ENCODE assay signal across 12 cellular contexts in the genomic region with DNA sequence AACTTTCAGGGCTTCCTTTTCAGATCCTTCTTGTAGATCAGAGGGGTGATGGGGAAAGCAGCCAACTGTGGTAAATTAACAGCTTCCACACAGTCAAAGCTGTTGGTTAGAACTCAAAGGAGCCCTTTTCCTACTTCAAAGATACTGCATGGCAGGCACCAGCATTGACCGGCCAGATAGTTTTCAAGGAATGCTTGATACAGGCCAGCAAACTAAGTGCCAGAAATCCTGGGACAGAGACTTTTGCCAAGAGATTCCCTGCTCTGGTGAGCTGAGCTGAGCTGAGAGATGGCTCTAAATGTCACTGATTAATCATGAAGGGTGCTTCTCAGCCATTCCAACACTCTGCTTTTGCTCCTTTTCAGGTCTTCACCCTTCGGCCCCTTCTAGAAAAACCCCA.
DNase-seq lines count a peak whose midpoint lies in the region; ATAC-seq and TF ChIP-seq lines count a peak whose summit lies in the region.
"Had no signal": no experiment of that assay in that cellular context is flagged by ENCODE, and none has a peak within 500 bp of the region (broad histone marks: within the 10 kb centered on the region; RNA-seq: fewer than 3 reads in every experiment).

No MANE protein-coding gene starts in this region.

- no peak overlapping the region for H3K23ac ChIP-seq in trophoblast cell (ENCODE audit: low read length)

- no peak overlapping the region for H3K9ac ChIP-seq in trophoblast cell (ENCODE audit: low read length)

- no peak overlapping the region for H2AFZ ChIP-seq in trophoblast cell (ENCODE audit: insufficient read depth, low read length, poor library complexity)

- CTCF ChIA-PET in naive thymus-derived CD4-positive, alpha-beta T cell (lab: Charles Lee) = interaction anchor here (0.6 kb wide), 1 partner anchor 137 kb away, joined by 4 read pairs; no protein-coding TSS in a partner anchor

- POLR2A ChIA-PET in naive thymus-derived CD4-positive, alpha-beta T cell (lab: Charles Lee) = no interaction called here

- H3K27ac Mint-ChIP-seq in naive thymus-derived CD4-positive, alpha-beta T cell = no peak overlapping the region

- peaks cover 0 to 14% (median 5%) of the 10 kb centered on the region in 11 donors for H3K9me3 Mint-ChIP-seq in naive thymus-derived CD4-positive, alpha-beta T cell

- H3K36me3 ChIP-seq in cardiac muscle cell = no peaks in the 10 kb centered on the region
- no peaks in the 10 kb centered on the region for H3K36me3 ChIP-seq in trophoblast cell (ENCODE audit: control insufficient read depth in 1 of 2, insufficient read depth in 2 of 2, low read length in 2 of 2)
- no peaks in the 10 kb centered on the region for H3K36me3 ChIP-seq in naive thymus-derived CD4-positive, alpha-beta T cell (ENCODE audit: control insufficient read depth in 2 of 3, insufficient read depth in 3 of 3, low read length in 3 of 3)

- no peaks in the 10 kb centered on the region for H3K36me3 Mint-ChIP-seq in naive thymus-derived CD4-positive, alpha-beta T cell

- H3K14ac ChIP-seq in trophoblast cell (ENCODE audit: low read length) = no peak overlapping the region

- no peaks in the 10 kb centered on the region for H3K79me2 ChIP-seq in trophoblast cell (ENCODE audit: control insufficient read depth, insufficient read depth, low read length, poor library complexity)

- no peak overlapping the region for H4K8ac ChIP-seq in trophoblast cell (ENCODE audit: low read depth, low read length)

- H2BK12ac ChIP-seq in trophoblast cell (ENCODE audit: low read length) = no peak overlapping the region

- H4K91ac ChIP-seq in trophoblast cell (ENCODE audit: low read depth, low read length) = peak overlapping the region; percentile 24

- WGBS in trophoblast cell (ENCODE audit: extremely low coverage, insufficient coverage, insufficient read length) = no CpG with 5 or more reads among the region's 2 CpGs

- H3K4me1 ChIP-seq in cardiac muscle cell (ENCODE audit: low read depth) = peaks cover 8% of the 10 kb centered on the region
- H3K4me1 ChIP-seq in trophoblast cell (ENCODE audit: control insufficient read depth in 1 of 2, insufficient read depth in 2 of 2, low read length in 2 of 2) = peaks cover 3% of the 10 kb centered on the region in 2 experiments
- H3K4me1 ChIP-seq in naive thymus-derived CD4-positive, alpha-beta T cell (ENCODE audit: control insufficient read depth in 2 of 2, insufficient read depth in 2 of 2, low read length in 2 of 2) = no peaks in the 10 kb centered on the region

- no peak overlapping the region for H3K4ac ChIP-seq in trophoblast cell (ENCODE audit: low read depth, low read length)

- H3K27me3 ChIP-seq in cardiac muscle cell = no peaks in the 10 kb centered on the region
- no peaks in the 10 kb centered on the region for H3K27me3 ChIP-seq in trophoblast cell (ENCODE audit: insufficient read depth, low read length)
- H3K27me3 ChIP-seq in naive thymus-derived CD4-positive, alpha-beta T cell (ENCODE audit: control insufficient read depth in 2 of 2, insufficient read depth in 2 of 2, low read length in 2 of 2) = no peaks in the 10 kb centered on the region

- H3K27me3 Mint-ChIP-seq in naive thymus-derived CD4-positive, alpha-beta T cell = peaks cover 0 to 14% (median 6%) of the 10 kb centered on the region in 5 donors

- ATAC-seq in SK-N-SH treated with all-trans-retinoic acid at 6 μM for 48 hours (peak; percentile 83), GM21529 (IDR thresholded peaks at IDR 0.05; ENCODE audit: unreplicated experiment) (no peak)
- ATAC-seq in naive thymus-derived CD4-positive, alpha-beta T cell = no peak
- ATAC-seq: activated CD4-positive, CD25-positive, alpha-beta regulatory T cell treated with anti-CD3 and anti-CD28 coated beads, Interleukin-2, amount 50 U/mL, for 24 hours had no signal

- TF ChIP-seq CTCF in cardiac muscle cell (IDR thresholded peaks at IDR 0.05; ENCODE audit: low read depth, low read length) = no peak

- H3K4me1 Mint-ChIP-seq in naive thymus-derived CD4-positive, alpha-beta T cell = peaks cover 0 to 3% (median 0%) of the 10 kb centered on the region in 7 donors

- H4K12ac ChIP-seq in trophoblast cell (ENCODE audit: low read depth, low read length) = no peak overlapping the region

- H3K18ac ChIP-seq in trophoblast cell (ENCODE audit: low read length) = no peak overlapping the region

- H3K4me3 ChIP-seq in cardiac muscle cell (no peak overlapping the region), trophoblast cell (ENCODE audit: low read depth, low read length) (no peak overlapping the region)
- no peak overlapping the region for H3K4me3 ChIP-seq in naive thymus-derived CD4-positive, alpha-beta T cell (ENCODE audit: low read length)

- peak overlapping the region; percentile 73 for H3K27ac ChIP-seq in cardiac muscle cell
- no peak overlapping the region for H3K27ac ChIP-seq in trophoblast cell (ENCODE audit: low read depth, low read length)
- no peak overlapping the region for H3K27ac ChIP-seq in naive thymus-derived CD4-positive, alpha-beta T cell (ENCODE audit: low read depth, low read length)

- no peak overlapping the region for H3K4me3 Mint-ChIP-seq in naive thymus-derived CD4-positive, alpha-beta T cell

- H2BK5ac ChIP-seq in trophoblast cell (ENCODE audit: low read depth, low read length, poor library complexity) = peak overlapping the region; percentile 46

- no peak overlapping the region for H3K4me2 ChIP-seq in trophoblast cell (ENCODE audit: low read length)

- no peak overlapping the region for H2AK5ac ChIP-seq in trophoblast cell (ENCODE audit: low read length)

- H3K9me3 ChIP-seq in cardiac muscle cell (ENCODE audit: low read depth) = no peaks in the 10 kb centered on the region
- peaks cover 2% of the 10 kb centered on the region for H3K9me3 ChIP-seq in trophoblast cell (ENCODE audit: insufficient read depth, low read depth, low read length)
- H3K9me3 ChIP-seq in naive thymus-derived CD4-positive, alpha-beta T cell (ENCODE audit: control insufficient read depth in 2 of 3, low read length in 3 of 3) = no peaks in the 10 kb centered on the region

- intact Hi-C loops in naive thymus-derived CD4-positive, alpha-beta T cell (cut with micrococcal nuclease) = no loop called here

- DNase-seq in AG20443 (ENCODE audit: low spot score) (peak; percentile 32), cardiac muscle cell (ENCODE audit: low read depth in 1 of 2, low spot score in 1 of 2) (peak in 1 of 2 donors; percentile 29), trophoblast cell (peak in 1 of 2 donors; percentile 40), SW 1271 (lab: John Stamatoyannopoulos, UW) (no peak), GM19240 (ENCODE audit: insufficient read length, low spot score) (no peak)
- DNase-seq in naive thymus-derived CD4-positive, alpha-beta T cell = no peak
- DNase-seq: DMS79 treated with DMSO at 0.1 percent for 48 hours; NCI-H2171; stimulated activated CD4-positive, alpha-beta T cell treated with anti-CD3 and anti-CD28 coated beads, Interleukin-1b, Interleukin-23, amount 100 ng/mL, for 48 hours had no signal

- peaks cover 3% of the 10 kb centered on the region for H3K79me1 ChIP-seq in trophoblast cell (ENCODE audit: low read length)

- peak overlapping the region; percentile 39 for H2BK120ac ChIP-seq in trophoblast cell (ENCODE audit: insufficient read depth, low read length, poor library complexity)

TF ChIP-seq in SK-N-SH treated with all-trans-retinoic acid at 6 μM for 48 hours, 23 proteins besides CTCF, POLR2A, EP300 and RAD21:
- TF ChIP-seq, protein P1, sequence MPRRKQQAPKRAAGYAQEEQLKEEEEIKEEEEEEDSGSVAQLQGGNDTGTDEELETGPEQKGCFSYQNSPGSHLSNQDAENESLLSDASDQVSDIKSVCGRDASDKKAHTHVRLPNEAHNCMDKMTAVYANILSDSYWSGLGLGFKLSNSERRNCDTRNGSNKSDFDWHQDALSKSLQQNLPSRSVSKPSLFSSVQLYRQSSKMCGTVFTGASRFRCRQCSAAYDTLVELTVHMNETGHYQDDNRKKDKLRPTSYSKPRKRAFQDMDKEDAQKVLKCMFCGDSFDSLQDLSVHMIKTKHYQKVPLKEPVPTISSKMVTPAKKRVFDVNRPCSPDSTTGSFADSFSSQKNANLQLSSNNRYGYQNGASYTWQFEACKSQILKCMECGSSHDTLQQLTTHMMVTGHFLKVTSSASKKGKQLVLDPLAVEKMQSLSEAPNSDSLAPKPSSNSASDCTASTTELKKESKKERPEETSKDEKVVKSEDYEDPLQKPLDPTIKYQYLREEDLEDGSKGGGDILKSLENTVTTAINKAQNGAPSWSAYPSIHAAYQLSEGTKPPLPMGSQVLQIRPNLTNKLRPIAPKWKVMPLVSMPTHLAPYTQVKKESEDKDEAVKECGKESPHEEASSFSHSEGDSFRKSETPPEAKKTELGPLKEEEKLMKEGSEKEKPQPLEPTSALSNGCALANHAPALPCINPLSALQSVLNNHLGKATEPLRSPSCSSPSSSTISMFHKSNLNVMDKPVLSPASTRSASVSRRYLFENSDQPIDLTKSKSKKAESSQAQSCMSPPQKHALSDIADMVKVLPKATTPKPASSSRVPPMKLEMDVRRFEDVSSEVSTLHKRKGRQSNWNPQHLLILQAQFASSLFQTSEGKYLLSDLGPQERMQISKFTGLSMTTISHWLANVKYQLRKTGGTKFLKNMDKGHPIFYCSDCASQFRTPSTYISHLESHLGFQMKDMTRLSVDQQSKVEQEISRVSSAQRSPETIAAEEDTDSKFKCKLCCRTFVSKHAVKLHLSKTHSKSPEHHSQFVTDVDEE (CRISPR knock-in tag; IDR thresholded peaks at IDR 0.05) = no peak
- TF ChIP-seq ZFP3 (CRISPR knock-in tag; IDR thresholded peaks at IDR 0.05) (0 out of 2 replicates have a peak, but pooled peaks have one; percentile 32), ARNTL (CRISPR knock-in tag; IDR thresholded peaks at IDR 0.05; ENCODE audit: borderline replicate concordance, low read depth) (no peak)
- TF ChIP-seq, protein P2, sequence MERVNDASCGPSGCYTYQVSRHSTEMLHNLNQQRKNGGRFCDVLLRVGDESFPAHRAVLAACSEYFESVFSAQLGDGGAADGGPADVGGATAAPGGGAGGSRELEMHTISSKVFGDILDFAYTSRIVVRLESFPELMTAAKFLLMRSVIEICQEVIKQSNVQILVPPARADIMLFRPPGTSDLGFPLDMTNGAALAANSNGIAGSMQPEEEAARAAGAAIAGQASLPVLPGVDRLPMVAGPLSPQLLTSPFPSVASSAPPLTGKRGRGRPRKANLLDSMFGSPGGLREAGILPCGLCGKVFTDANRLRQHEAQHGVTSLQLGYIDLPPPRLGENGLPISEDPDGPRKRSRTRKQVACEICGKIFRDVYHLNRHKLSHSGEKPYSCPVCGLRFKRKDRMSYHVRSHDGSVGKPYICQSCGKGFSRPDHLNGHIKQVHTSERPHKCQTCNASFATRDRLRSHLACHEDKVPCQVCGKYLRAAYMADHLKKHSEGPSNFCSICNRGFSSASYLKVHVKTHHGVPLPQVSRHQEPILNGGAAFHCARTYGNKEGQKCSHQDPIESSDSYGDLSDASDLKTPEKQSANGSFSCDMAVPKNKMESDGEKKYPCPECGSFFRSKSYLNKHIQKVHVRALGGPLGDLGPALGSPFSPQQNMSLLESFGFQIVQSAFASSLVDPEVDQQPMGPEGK (CRISPR knock-in tag; IDR thresholded peaks at IDR 0.05; ENCODE audit: borderline replicate concordance) = no peak
